In the genomic region with DNA sequence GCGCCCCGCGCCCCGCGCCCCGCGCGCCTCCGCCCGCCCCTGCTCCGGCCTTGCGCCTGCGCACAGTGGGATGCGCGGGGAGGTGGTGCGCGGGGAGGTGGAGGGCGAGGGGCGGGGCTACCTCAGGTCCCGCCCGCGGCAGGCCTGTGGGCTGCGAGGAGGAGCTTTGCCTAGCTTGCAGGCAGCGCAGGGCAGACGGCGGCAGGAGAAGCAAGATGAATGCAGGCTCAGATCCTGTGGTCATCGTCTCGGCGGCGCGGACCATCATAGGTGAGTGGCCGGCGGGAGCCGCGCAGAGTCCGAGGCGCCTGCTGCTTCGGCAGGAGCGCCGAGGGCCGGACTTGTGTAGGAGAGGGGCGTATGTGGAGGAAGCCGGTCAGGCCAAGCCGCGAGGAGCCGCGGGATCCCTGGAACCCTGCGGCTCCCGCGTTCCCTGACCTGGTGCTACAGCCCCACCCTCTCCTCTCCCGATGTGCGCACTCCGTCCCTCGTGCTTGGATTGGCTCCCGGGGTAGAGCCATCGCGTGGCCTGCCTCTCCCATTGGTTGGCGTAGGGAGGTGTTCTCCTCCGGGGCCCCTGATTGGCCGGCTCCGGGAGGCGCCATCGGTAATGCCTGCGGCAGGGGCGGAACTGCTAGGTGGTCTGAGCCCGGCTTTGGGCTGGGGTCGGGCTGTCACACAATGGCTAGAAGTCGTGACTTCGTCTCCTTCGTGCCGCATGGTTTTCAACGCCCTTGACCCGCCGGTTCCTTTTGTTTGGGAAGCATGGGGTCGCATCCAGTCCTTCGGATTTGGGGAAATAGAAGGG, we compare ENCODE assay signal across 8 cellular contexts. TPM values are rescaled to one million over a fixed set of nuclear protein-coding genes. Genes with fewer than 3 reads are reported as not detected.
DNase-seq lines count a peak whose midpoint lies in the region; FAIRE-seq and TF ChIP-seq lines count a peak whose summit lies in the region.

Gene ACAT2 (plus strand): TSS at position 173 of the 808 bp plus-strand sequence. CDS start 43 bp downstream, at position 216.

- H3K27ac ChIP-seq in DOHH2 (ENCODE audit: low read depth, low read length) (peak within 1 kb of the TSS; percentile 94), GM23248 (peak within 1 kb of the TSS; percentile 88), Karpas-422 (ENCODE audit: low read length) (peak within 1 kb of the TSS; percentile 96), esophagus (ENCODE audit: low read depth in 2 of 2, low read length in 1 of 2) (peak within 1 kb of the TSS; percentile 100), muscle layer of colon (ENCODE audit: low read depth, low read length) (peak within 1 kb of the TSS; percentile 96)

- in situ Hi-C loops in GM23248 (cut with MboI), result no loop called here

- H3K9me3 ChIP-seq in DOHH2 (ENCODE audit: control insufficient read depth, insufficient read depth, low read length) (no peaks in the 10 kb centered on the region), GM23248 (ENCODE audit: low read depth) (no peaks in the 10 kb centered on the region), Karpas-422 (ENCODE audit: low read length) (no peaks in the 10 kb centered on the region), esophagus (ENCODE audit: control insufficient read depth in 2 of 2, insufficient read depth in 1 of 2, low read depth in 1 of 2, low read length in 1 of 2) (no peaks in the 10 kb centered on the region), muscle layer of colon (ENCODE audit: low read length) (no peaks in the 10 kb centered on the region)

- peaks cover 43% of the 10 kb centered on the region for H3K79me2 ChIP-seq in DOHH2 (ENCODE audit: control insufficient read depth, low read length)
- peaks cover 5% of the 10 kb centered on the region; the same call in 1 of the 2 replicates for H3K79me2 ChIP-seq in GM23248 (ENCODE audit: insufficient read depth)
- peaks cover 33% of the 10 kb centered on the region for H3K79me2 ChIP-seq in Karpas-422 (ENCODE audit: low read length)

- peak; percentile 51 for FAIRE-seq in RCC 7860 (lab: Jason Lieb, UNC)

- H3K9ac ChIP-seq in GM23248, result peak within 1 kb of the TSS; percentile 87
- peak within 1 kb of the TSS; percentile 99 for H3K9ac ChIP-seq in Karpas-422 (ENCODE audit: low read length)
- peak within 1 kb of the TSS; percentile 91 for H3K9ac ChIP-seq in muscle layer of colon (ENCODE audit: low read length)

- H3K27me3 ChIP-seq in DOHH2 (ENCODE audit: control insufficient read depth, low read length) (no peaks in the 10 kb centered on the region), GM23248 (replicated peaks; ENCODE audit: insufficient read depth) (no peaks in the 10 kb centered on the region), Karpas-422 (ENCODE audit: low read length) (no peaks in the 10 kb centered on the region), esophagus (ENCODE audit: control insufficient read depth in 1 of 2, insufficient read depth in 2 of 2, low read length in 2 of 2) (no peaks in the 10 kb centered on the region), muscle layer of colon (ENCODE audit: control insufficient read depth in 1 of 2, insufficient read depth in 2 of 2, low read length in 2 of 2) (no peaks in the 10 kb centered on the region)

- peak; percentile 98 for DNase-seq in GM23248
- DNase-seq in Karpas-422, result peak; percentile 98
- peak; percentile 87 for DNase-seq in RCC 7860 (ENCODE audit: low spot score)
- DNase-seq in activated T-cell treated with anti-CD3 and anti-CD28 coated beads, Interleukin-2, amount 50 U/mL, for 48 hours, result peak; percentile 91 to 93
- DNase-seq in stimulated activated CD8-positive, alpha-beta memory T cell treated with anti-CD3 and anti-CD28 coated beads, Interleukin-7, amount 100 ng/mL, for 1 hour (ENCODE audit: low read depth in 2 of 2), result peak; percentile 79 to 82

- H4K20me1 ChIP-seq in DOHH2 (ENCODE audit: control insufficient read depth, insufficient read depth, low read depth, low read length) (no peaks in the 10 kb centered on the region), GM23248 (ENCODE audit: insufficient read depth) (no peaks in the 10 kb centered on the region), Karpas-422 (ENCODE audit: insufficient read depth, low read depth, low read length) (no peaks in the 10 kb centered on the region)

- H3K9me2 ChIP-seq in DOHH2 (replicated peaks; ENCODE audit: control insufficient read depth, low read length) (no peaks in the 10 kb centered on the region), GM23248 (ENCODE audit: insufficient read depth) (no peaks in the 10 kb centered on the region), Karpas-422 (replicated peaks; ENCODE audit: insufficient read depth, low read length) (no peaks in the 10 kb centered on the region)

- H3K4me1 ChIP-seq in DOHH2 (ENCODE audit: control insufficient read depth, low read length), result peaks cover 37% of the 10 kb centered on the region
- peaks cover 34% of the 10 kb centered on the region for H3K4me1 ChIP-seq in GM23248 (ENCODE audit: insufficient read depth)
- peaks cover 31% of the 10 kb centered on the region for H3K4me1 ChIP-seq in Karpas-422 (ENCODE audit: low read length)
- H3K4me1 ChIP-seq in esophagus (ENCODE audit: control insufficient read depth in 2 of 2, insufficient read depth in 2 of 2, low read length in 1 of 2), result peaks cover 3 to 7% of the 10 kb centered on the region in 2 donors
- H3K4me1 ChIP-seq in muscle layer of colon (ENCODE audit: insufficient read depth, low read length), result peaks cover 18% of the 10 kb centered on the region

- H3K4me2 ChIP-seq in DOHH2 (ENCODE audit: low read length) (peak within 1 kb of the TSS; percentile 90), GM23248 (ENCODE audit: unreplicated experiment) (peak within 1 kb of the TSS; percentile 91), Karpas-422 (ENCODE audit: low read depth, low read length, poor library complexity, severe bottlenecking) (peak within 1 kb of the TSS; percentile 95)

- peaks cover 31% of the 10 kb centered on the region for H3F3A ChIP-seq in DOHH2 (ENCODE audit: control insufficient read depth, insufficient read depth)
- H3F3A ChIP-seq in GM23248 (ENCODE audit: insufficient read depth), result peaks cover 38% of the 10 kb centered on the region

- H2AFZ ChIP-seq in GM23248 (peak within 1 kb of the TSS; percentile 93), Karpas-422 (ENCODE audit: low read length) (no peak within 1 kb of the TSS; the same call in 1 of the 2 replicates)

- WGBS in GM23248 (ENCODE audit: low coverage in 1 of 2, low lambda C conversion rate in 2 of 2, missing lambda C conversion rate in 2 of 2), 2 experiments, result 1% methylated on average over 42 to 63 of the region's 76 CpGs
- WGBS in esophagus, 2 donors, result 1% methylated on average over 62 to 76 of the region's 76 CpGs

- H3K4me3 ChIP-seq in DOHH2 (ENCODE audit: low read length), result peak within 1 kb of the TSS; percentile 98
- peak within 1 kb of the TSS; percentile 84 for H3K4me3 ChIP-seq in GM23248
- peak within 1 kb of the TSS; percentile 87 for H3K4me3 ChIP-seq in Karpas-422 (ENCODE audit: low read length)
- peak within 1 kb of the TSS; percentile 88 to 96 for H3K4me3 ChIP-seq in esophagus (ENCODE audit: low read depth in 1 of 2, low read length in 2 of 2)
- H3K4me3 ChIP-seq in muscle layer of colon (ENCODE audit: low read depth in 1 of 2, low read length in 2 of 2), result peak within 1 kb of the TSS; percentile 78 to 95

- H3K36me3 ChIP-seq in DOHH2 (ENCODE audit: control insufficient read depth, low read length) (peaks cover 79% of the 10 kb centered on the region), GM23248 (ENCODE audit: low read depth) (peaks cover 18% of the 10 kb centered on the region; the same call in 1 of the 2 replicates), Karpas-422 (ENCODE audit: insufficient read depth, low read length) (peaks cover 46% of the 10 kb centered on the region), esophagus (ENCODE audit: control insufficient read depth in 2 of 2, insufficient read depth in 2 of 2, low read length in 1 of 2) (peaks cover 3 to 20% of the 10 kb centered on the region in 2 donors), muscle layer of colon (ENCODE audit: insufficient read depth, low read length) (peaks cover 20% of the 10 kb centered on the region)

- no peak for TF ChIP-seq CTCF in DOHH2 (IDR thresholded peaks at IDR 0.05; ENCODE audit: low read depth, low read length, poor library complexity, severe bottlenecking)

RNA-seq across cellular contexts. Expression of gene ACAT2, which starts in this region (rescaled TPM):
- 10.1 and 10.5 TPM in 2 replicates for total RNA-seq in GM23248 (2014; rRNA removed; shearing (Covaris generic))
- 17.6 and 18.9 TPM in 2 replicates for polyA plus RNA-seq in GM23248 (2016; fragmentation: Nextera tagmentation; extraction: Ambion mirVana)
- 72.9 and 79.7 TPM in 2 replicates for total RNA-seq in Karpas-422 (2014; rRNA removed; shearing (Covaris generic); ENCODE audit: low replicate concordance)
- polyA plus RNA-seq in esophagus, result 10 to 100 TPM; 59.7 to 73.5 TPM

Comparison
In these comparisons a context has a peak if more than half of its experiments do, and no peak if none do; other contexts are left out.
1. Peak in every context shown above with its lines: DNase-seq, H3K4me3 ChIP-seq and H3K27ac ChIP-seq.